9 cellular contexts compared by ENCODE assay signal in the genomic region with DNA sequence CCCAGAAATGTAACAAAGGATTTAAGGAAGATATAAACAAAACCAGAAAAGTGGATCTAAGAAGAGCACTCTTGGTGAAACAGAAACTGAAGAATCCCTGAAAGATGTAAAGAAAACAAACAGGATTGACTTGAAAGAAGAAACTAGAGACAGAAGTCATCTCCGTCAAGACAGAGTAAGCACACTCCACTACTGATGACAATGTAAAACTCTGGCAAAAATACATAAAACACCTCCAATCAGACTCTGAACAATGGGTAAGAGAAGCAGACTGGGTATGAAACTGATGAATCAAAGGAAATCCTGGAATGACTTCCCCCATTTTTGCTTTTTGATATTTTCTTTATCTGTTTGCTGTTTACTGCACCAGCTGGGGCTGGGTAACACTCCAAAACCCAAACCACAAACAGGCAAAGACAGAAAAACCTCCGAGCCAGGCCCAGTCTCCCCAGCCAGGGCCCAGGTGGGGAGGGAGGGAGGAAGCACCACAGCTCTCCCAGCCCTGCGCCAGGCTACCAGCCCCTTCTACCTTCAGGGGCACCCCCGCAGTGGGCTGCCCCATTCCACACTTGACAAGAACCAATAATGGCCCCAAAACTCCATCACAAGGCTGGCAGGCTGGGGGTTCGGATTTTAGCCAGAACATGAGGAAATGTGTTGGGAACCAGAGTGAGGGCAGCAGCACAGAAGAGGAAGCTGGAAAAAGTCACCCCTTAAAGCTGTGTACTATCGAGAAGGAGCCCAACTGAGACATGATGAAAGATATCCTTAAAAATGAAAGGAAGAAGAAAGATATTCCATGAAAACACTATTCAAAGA. TPM values are rescaled to one million over a fixed set of nuclear protein-coding genes. Genes with fewer than 3 reads are reported as not detected.
A peak's percentile ranks its signal among the peaks of the same experiment; 100 is the strongest.
DNase-seq lines count a peak whose midpoint lies in the region; ATAC-seq, FAIRE-seq and TF ChIP-seq lines count a peak whose summit lies in the region.
"Had no signal": no experiment of that assay in that cellular context is flagged by ENCODE, and none has a peak within 500 bp of the region (broad histone marks: within the 10 kb centered on the region; RNA-seq: fewer than 3 reads in every experiment).

No MANE protein-coding gene starts in this region.

- FAIRE-seq in small intestine (lab: Jason Lieb, UNC): no peak
- FAIRE-seq: colon had no signal

- H3K9me3 ChIP-seq in psoas muscle: no peaks in the 10 kb centered on the region
- no peaks in the 10 kb centered on the region for H3K9me3 ChIP-seq in small intestine (ENCODE audit: control insufficient read depth, low read depth)

- peaks cover 6% of the 10 kb centered on the region; the same call in 1 of the 2 replicates for H3K9me3 Mint-ChIP-seq in HFFc6
- peaks cover 6% of the 10 kb centered on the region for H3K9me3 Mint-ChIP-seq in activated T-helper 1 cell treated with anti-CD3 and anti-CD28 coated beads, Interleukin-12 subunit alpha, Interleukin-12 subunit beta, Interleukin-2, Interleukin-4 antibody, amounts not matched to agents 30 ng/mL and 10 ng/mL and 1 ng/mL, durations not matched to agents 14 hours and 24 hours and 36 hours
- no peaks in the 10 kb centered on the region for H3K9me3 Mint-ChIP-seq in memory B cell

- H3K27me3 ChIP-seq in psoas muscle (ENCODE audit: insufficient read depth in 3 of 3, low read length in 2 of 3) (no peaks in the 10 kb centered on the region), small intestine (ENCODE audit: control insufficient read depth in 2 of 2, insufficient read depth in 2 of 2, low read length in 2 of 2) (no peaks in the 10 kb centered on the region)

- DNase-seq in AG10803 (ENCODE audit: low read depth): peak; percentile 14
- no peak for DNase-seq in HFFc6
- DNase-seq in activated T-helper 1 cell treated with anti-CD3 and anti-CD28 coated beads, Interleukin-12 subunit alpha, Interleukin-12 subunit beta, Interleukin-2, Interleukin-4 antibody, amounts not matched to agents 30 ng/mL and 10 ng/mL and 1 ng/mL, durations not matched to agents 14 hours and 24 hours and 36 hours (ENCODE audit: low spot score): no peak
- DNase-seq in memory B cell (ENCODE audit: low spot score in 2 of 2): no peak
- no peak for DNase-seq in psoas muscle
- no peak for DNase-seq in GM19238 (ENCODE audit: insufficient read length, low spot score)
- no peak for DNase-seq in small intestine

- H3K4me1 Mint-ChIP-seq in HFFc6 (ENCODE audit: low read depth): peaks cover 49% of the 10 kb centered on the region
- H3K4me1 Mint-ChIP-seq in activated T-helper 1 cell treated with anti-CD3 and anti-CD28 coated beads, Interleukin-12 subunit alpha, Interleukin-12 subunit beta, Interleukin-2, Interleukin-4 antibody, amounts not matched to agents 30 ng/mL and 10 ng/mL and 1 ng/mL, durations not matched to agents 14 hours and 24 hours and 36 hours (ENCODE audit: low read depth): peaks cover 50% of the 10 kb centered on the region
- H3K4me1 Mint-ChIP-seq in memory B cell: peaks cover 44% of the 10 kb centered on the region

- H3K27ac ChIP-seq in psoas muscle (no peak overlapping the region), small intestine (ENCODE audit: low read depth in 1 of 2, low read length in 1 of 2) (peak overlapping the region in 1 of 2 donors; percentile 63)

- H3K4me3 Mint-ChIP-seq in HFFc6 (peak overlapping the region; percentile 67), memory B cell (no peak overlapping the region)
- H3K4me3 Mint-ChIP-seq in activated T-helper 1 cell treated with anti-CD3 and anti-CD28 coated beads, Interleukin-12 subunit alpha, Interleukin-12 subunit beta, Interleukin-2, Interleukin-4 antibody, amounts not matched to agents 30 ng/mL and 10 ng/mL and 1 ng/mL, durations not matched to agents 14 hours and 24 hours and 36 hours: no peak overlapping the region

- H3K4me3 ChIP-seq in AG10803 (ENCODE audit: low read length) (peak overlapping the region; percentile 43), psoas muscle (no peak overlapping the region), small intestine (ENCODE audit: low read depth in 1 of 2, low read length in 2 of 2) (no peak overlapping the region)

- no peak for TF ChIP-seq CTCF in AG10803 (conservative IDR thresholded peaks at IDR 0.05; ENCODE audit: low read length)
- TF ChIP-seq CTCF in HFFc6 (IDR thresholded peaks at IDR 0.05): no peak
- TF ChIP-seq CTCF in psoas muscle (IDR thresholded peaks at IDR 0.05): no peak

- peak overlapping the region; percentile 73 for H3K27ac Mint-ChIP-seq in HFFc6
- H3K27ac Mint-ChIP-seq in activated T-helper 1 cell treated with anti-CD3 and anti-CD28 coated beads, Interleukin-12 subunit alpha, Interleukin-12 subunit beta, Interleukin-2, Interleukin-4 antibody, amounts not matched to agents 30 ng/mL and 10 ng/mL and 1 ng/mL, durations not matched to agents 14 hours and 24 hours and 36 hours: peak overlapping the region; percentile 36
- peak overlapping the region; percentile 22 for H3K27ac Mint-ChIP-seq in memory B cell

- H3K4me1 ChIP-seq in psoas muscle (peaks cover 30% of the 10 kb centered on the region), small intestine (ENCODE audit: control insufficient read depth in 2 of 2, insufficient read depth in 1 of 2, low read depth in 1 of 2, low read length in 1 of 2) (peaks cover 0 to 7% of the 10 kb centered on the region in 2 donors)

- 76 to 81% (median 77%) methylated on average over 6 of the region's 6 CpGs for WGBS in psoas muscle, 3 donors
- WGBS in small intestine, 3 donors: 65 to 88% (median 77%) methylated on average over 6 of the region's 6 CpGs

- intact Hi-C loops in activated T-helper 1 cell treated with anti-CD3 and anti-CD28 coated beads, Interleukin-12 subunit alpha, Interleukin-12 subunit beta, Interleukin-2, Interleukin-4 antibody, amounts not matched to agents 30 ng/mL and 10 ng/mL and 1 ng/mL, durations not matched to agents 14 hours and 24 hours and 36 hours (cut with micrococcal nuclease): no loop called here
- intact Hi-C loops in psoas muscle (cut with DNase I): no loop called here

- H3K36me3 ChIP-seq in psoas muscle (ENCODE audit: insufficient read depth in 1 of 2, low read depth in 1 of 2) (no peaks in the 10 kb centered on the region), small intestine (ENCODE audit: control insufficient read depth in 2 of 2, insufficient read depth in 2 of 2, low read length in 2 of 2) (no peaks in the 10 kb centered on the region)

- H3K36me3 Mint-ChIP-seq in HFFc6 (ENCODE audit: low read depth) (peaks cover 27% of the 10 kb centered on the region), memory B cell (peaks cover 13% of the 10 kb centered on the region)
- H3K36me3 Mint-ChIP-seq in activated T-helper 1 cell treated with anti-CD3 and anti-CD28 coated beads, Interleukin-12 subunit alpha, Interleukin-12 subunit beta, Interleukin-2, Interleukin-4 antibody, amounts not matched to agents 30 ng/mL and 10 ng/mL and 1 ng/mL, durations not matched to agents 14 hours and 24 hours and 36 hours (ENCODE audit: low read depth): peaks cover 14% of the 10 kb centered on the region

- ATAC-seq in memory B cell (ENCODE audit: low read depth) (no peak), psoas muscle (no peak), GM19455 (IDR thresholded peaks at IDR 0.05; ENCODE audit: unreplicated experiment) (no peak)

- H3K27me3 Mint-ChIP-seq in HFFc6 (ENCODE audit: insufficient read depth) (no peaks in the 10 kb centered on the region), memory B cell (no peaks in the 10 kb centered on the region)
- no peaks in the 10 kb centered on the region for H3K27me3 Mint-ChIP-seq in activated T-helper 1 cell treated with anti-CD3 and anti-CD28 coated beads, Interleukin-12 subunit alpha, Interleukin-12 subunit beta, Interleukin-2, Interleukin-4 antibody, amounts not matched to agents 30 ng/mL and 10 ng/mL and 1 ng/mL, durations not matched to agents 14 hours and 24 hours and 36 hours (ENCODE audit: insufficient read depth)

RNA-seq across cellular contexts. Expression of gene TUBGCP3, which starts 13.3 kb away (rescaled TPM):
- 10 to 100 TPM; 16.5 to 28.5 (median 25.6) TPM for total RNA-seq in HFFc6 (2021; fragmentation: NEBNext Ultra II Directional; extraction: Animal tissue kit (Norgen Biotek cat#: 25700))
- total RNA-seq in activated T-helper 1 cell treated with anti-CD3 and anti-CD28 coated beads, Interleukin-12 subunit alpha, Interleukin-12 subunit beta, Interleukin-2, Interleukin-4 antibody, amounts not matched to agents 30 ng/mL and 10 ng/mL and 1 ng/mL, durations not matched to agents 14 hours and 24 hours and 36 hours: 67.4 and 71.8 TPM in 2 replicates
- 10 to 100 TPM in 3 of 4 donors, 1 to 10 TPM in 1; 7.4 to 15.3 (median 14.3) TPM for total RNA-seq in psoas muscle
- 10 to 100 TPM in 1 of 3 donors, 1 to 10 TPM in 2; 8.3 to 13.1 (median 8.4) TPM for polyA plus RNA-seq in psoas muscle
- polyA plus RNA-seq in small intestine: 10 to 100 TPM in 2 of 3 donors, 1 to 10 TPM in 1; 5.4 to 13.9 (median 12.5) TPM

Comparison
In these comparisons a context has a peak if more than half of its experiments do, and no peak if none do; other contexts are left out.
1. H3K27ac Mint-ChIP-seq: peak in every context shown above with its lines; median percentile 73 in HFFc6; 36 in activated T-helper 1 cell treated with anti-CD3 and anti-CD28 coated beads, Interleukin-12 subunit alpha, Interleukin-12 subunit beta, Interleukin-2, Interleukin-4 antibody, amounts not matched to agents 30 ng/mL and 10 ng/mL and 1 ng/mL, durations not matched to agents 14 hours and 24 hours and 36 hours; 22 in memory B cell.